In the genomic region with DNA sequence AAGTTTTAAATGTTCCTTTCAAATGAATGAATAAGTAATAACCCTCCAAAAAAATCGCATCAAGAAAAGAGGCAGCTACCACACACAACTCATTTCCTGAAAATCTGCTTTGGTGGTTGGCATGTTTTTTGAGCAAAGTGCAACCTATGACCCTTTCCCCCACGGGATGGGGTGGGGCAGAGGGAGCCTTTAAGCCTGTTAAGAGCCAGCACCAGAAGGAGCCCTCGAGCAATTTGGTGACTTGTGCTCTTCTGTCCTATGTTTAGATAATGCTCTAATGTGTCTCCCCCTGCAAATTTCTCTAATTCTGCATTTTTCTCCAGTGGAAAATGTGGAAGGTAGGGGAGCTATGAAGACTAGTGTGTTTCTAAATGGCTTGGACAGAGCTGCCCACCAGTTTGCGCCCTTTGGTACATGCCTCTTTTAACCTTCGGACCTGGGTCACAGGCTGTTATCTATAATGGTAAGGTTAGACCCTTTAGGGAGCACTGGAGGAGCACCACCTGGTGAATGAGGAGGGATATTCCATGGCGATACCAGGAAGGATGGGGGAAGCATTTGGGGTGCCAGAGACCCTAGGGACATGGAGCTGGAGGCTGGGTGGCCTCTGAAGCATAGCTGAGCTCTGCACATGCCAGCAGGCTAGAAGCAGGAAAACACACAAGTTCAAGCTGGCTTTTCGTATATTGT, we compare ENCODE assay signal across 9 cellular contexts. TPM values are rescaled to one million over a fixed set of nuclear protein-coding genes. Genes with fewer than 3 reads are reported as not detected.
DNase-seq lines count a peak whose midpoint lies in the region; ATAC-seq and TF ChIP-seq lines count a peak whose summit lies in the region.
"Had no signal": no experiment of that assay in that cellular context is flagged by ENCODE, and none has a peak within 500 bp of the region (broad histone marks: within the 10 kb centered on the region; RNA-seq: fewer than 3 reads in every experiment).

No MANE protein-coding gene starts in this region.

- H3K9me3 ChIP-seq in OCI-LY3 (ENCODE audit: insufficient read depth, low read length) = no peaks in the 10 kb centered on the region
- H3K9me3 ChIP-seq in naive thymus-derived CD4-positive, alpha-beta T cell (ENCODE audit: control insufficient read depth in 2 of 3, low read length in 3 of 3) = no peaks in the 10 kb centered on the region

- POLR2A ChIA-PET in naive thymus-derived CD4-positive, alpha-beta T cell (lab: Charles Lee) = interaction anchor here (0.5 to 10.2 kb wide), 11 partner anchors 11 to 668 kb away, joined by 3 to 131 read pairs (median 9); a partner anchor contains a TSS

- TF ChIP-seq CTCF in OCI-LY3 (IDR thresholded peaks at IDR 0.05; ENCODE audit: low read depth, low read length) (peak; percentile 39), brain (conservative IDR thresholded peaks at IDR 0.05) (no peak)

- intact Hi-C loops in naive thymus-derived CD4-positive, alpha-beta T cell (cut with micrococcal nuclease) = loop anchor here (1.0 to 5.0 kb wide), 9 partner anchors 14 to 666 kb away; a partner anchor contains a TSS

- H3K36me3 ChIP-seq in OCI-LY3 (replicated peaks; ENCODE audit: low read depth, low read length) = peaks cover 10% of the 10 kb centered on the region
- H3K36me3 ChIP-seq in naive thymus-derived CD4-positive, alpha-beta T cell (ENCODE audit: control insufficient read depth in 2 of 3, insufficient read depth in 3 of 3, low read length in 3 of 3) = peaks cover 0 to 25% (median 0%) of the 10 kb centered on the region in 3 experiments

- no peak overlapping the region for H3K27ac Mint-ChIP-seq in brain
- H3K27ac Mint-ChIP-seq in naive thymus-derived CD4-positive, alpha-beta T cell = peak overlapping the region; percentile 68 to 88 (median 84)

- H3K27ac ChIP-seq in OCI-LY3 (ENCODE audit: low read length) = peak overlapping the region; percentile 62
- H3K27ac ChIP-seq in naive thymus-derived CD4-positive, alpha-beta T cell (ENCODE audit: low read depth, low read length) = peak overlapping the region; percentile 73

- H2AFZ ChIP-seq in OCI-LY3 (ENCODE audit: low read depth, low read length) = no peak overlapping the region

- H3K9me3 Mint-ChIP-seq in brain = peaks cover 0 to 5% (median 0%) of the 10 kb centered on the region in 5 experiments
- H3K9me3 Mint-ChIP-seq in naive thymus-derived CD4-positive, alpha-beta T cell = peaks cover 0 to 6% (median 0%) of the 10 kb centered on the region in 11 donors

- DNase-seq in GDM1 (lab: John Stamatoyannopoulos, UW) (peak; percentile 45), LoVo (ENCODE audit: low spot score) (no peak)
- peak in 8 of 9 donors; percentile 48 to 75 (median 64) for DNase-seq in naive thymus-derived CD4-positive, alpha-beta T cell

- no peaks in the 10 kb centered on the region for H3K79me2 ChIP-seq in OCI-LY3 (ENCODE audit: low read length)

- H3K4me1 Mint-ChIP-seq in brain = peaks cover 14% of the 10 kb centered on the region
- H3K4me1 Mint-ChIP-seq in naive thymus-derived CD4-positive, alpha-beta T cell = peaks cover 33 to 58% (median 51%) of the 10 kb centered on the region in 7 donors

- ATAC-seq in naive thymus-derived CD4-positive, alpha-beta T cell = peak; percentile 60
- ATAC-seq in GM18517 (IDR thresholded peaks at IDR 0.05; ENCODE audit: unreplicated experiment) = no peak
- ATAC-seq in HG03097 (IDR thresholded peaks at IDR 0.05; ENCODE audit: low FRiP score, unreplicated experiment) = no peak
- no peak for ATAC-seq in HG02798 (IDR thresholded peaks at IDR 0.05; ENCODE audit: poor library complexity, unreplicated experiment)

- H3K4me3 Mint-ChIP-seq in brain = peak overlapping the region in 3 of 5 experiments; percentile 52 to 61 (median 55)
- H3K4me3 Mint-ChIP-seq in naive thymus-derived CD4-positive, alpha-beta T cell = peak overlapping the region; percentile 71 to 93 (median 90)

- H4K20me1 ChIP-seq in OCI-LY3 (ENCODE audit: insufficient read depth, low read length) = peaks cover 31% of the 10 kb centered on the region

- H3K9ac ChIP-seq in OCI-LY3 (ENCODE audit: low read length) = peak overlapping the region; percentile 93

- peak overlapping the region; percentile 98 for H3K4me2 ChIP-seq in OCI-LY3 (ENCODE audit: low read length)

- H3K27me3 Mint-ChIP-seq in brain = peaks cover 50% of the 10 kb centered on the region
- H3K27me3 Mint-ChIP-seq in naive thymus-derived CD4-positive, alpha-beta T cell = no peaks in the 10 kb centered on the region

- no peaks in the 10 kb centered on the region for H3K27me3 ChIP-seq in OCI-LY3 (ENCODE audit: low read depth, low read length)
- no peaks in the 10 kb centered on the region for H3K27me3 ChIP-seq in naive thymus-derived CD4-positive, alpha-beta T cell (ENCODE audit: control insufficient read depth in 2 of 2, insufficient read depth in 2 of 2, low read length in 2 of 2)

- CTCF ChIA-PET in naive thymus-derived CD4-positive, alpha-beta T cell (lab: Charles Lee) = interaction anchor here (0.6 to 0.9 kb wide), 3 partner anchors 16 to 209 kb away, joined by 3 to 6 read pairs (median 3); a partner anchor contains a TSS

- peak overlapping the region; percentile 94 for H3K4me3 ChIP-seq in OCI-LY3 (ENCODE audit: low read length)
- H3K4me3 ChIP-seq in naive thymus-derived CD4-positive, alpha-beta T cell (ENCODE audit: low read length) = peak overlapping the region; percentile 87

- H3K36me3 Mint-ChIP-seq in brain = peaks cover 56% of the 10 kb centered on the region
- peaks cover 0 to 29% (median 0%) of the 10 kb centered on the region in 5 donors for H3K36me3 Mint-ChIP-seq in naive thymus-derived CD4-positive, alpha-beta T cell

- peaks cover 27% of the 10 kb centered on the region for H3K4me1 ChIP-seq in OCI-LY3 (ENCODE audit: low read length)
- peaks cover 19 to 20% of the 10 kb centered on the region in 2 donors for H3K4me1 ChIP-seq in naive thymus-derived CD4-positive, alpha-beta T cell (ENCODE audit: control insufficient read depth in 2 of 2, insufficient read depth in 2 of 2, low read length in 2 of 2)

RNA-seq across cellular contexts. Expression of a gene that starts 1.6 kb away (rescaled TPM):
- 6.4 TPM for polyA plus RNA-seq in brain (ENCODE audit: insufficient read depth, low read depth, low replicate concordance)
- total RNA-seq in naive thymus-derived CD4-positive, alpha-beta T cell = 10 to 100 TPM; 13.0 to 80.1 (median 21.2) TPM
- polyA plus RNA-seq in naive thymus-derived CD4-positive, alpha-beta T cell = 10 to 100 TPM; 41.0 to 44.9 TPM

RNA-seq across cellular contexts. Expression of a gene that starts 13.0 kb away (rescaled TPM):
- polyA plus RNA-seq in brain (ENCODE audit: insufficient read depth, low read depth, low replicate concordance) = 0.14 TPM
- under 1 TPM in 1 of 5 experiments, not detected in 4; 0.24 TPM for total RNA-seq in naive thymus-derived CD4-positive, alpha-beta T cell
- polyA plus RNA-seq in naive thymus-derived CD4-positive, alpha-beta T cell = not detected

RNA-seq across cellular contexts. Expression of a gene that starts 16.0 kb away (rescaled TPM):
- 5.0 TPM for polyA plus RNA-seq in brain (ENCODE audit: insufficient read depth, low read depth, low replicate concordance)
- total RNA-seq in naive thymus-derived CD4-positive, alpha-beta T cell = not detected
- polyA plus RNA-seq in naive thymus-derived CD4-positive, alpha-beta T cell = not detected
- total RNA-seq: myocyte had no signal

RNA-seq across cellular contexts. Expression of a gene that starts 21.0 kb away (rescaled TPM):
- 418 TPM for polyA plus RNA-seq in brain (ENCODE audit: insufficient read depth, low read depth, low replicate concordance)
- 100 to 1,000 TPM; 597 to 956 (median 714) TPM for total RNA-seq in naive thymus-derived CD4-positive, alpha-beta T cell
- 100 to 1,000 TPM; 177 to 194 TPM for polyA plus RNA-seq in naive thymus-derived CD4-positive, alpha-beta T cell

RNA-seq across cellular contexts. Expression of a gene that starts 51.1 kb away (rescaled TPM):
- 0.92 TPM for polyA plus RNA-seq in brain (ENCODE audit: insufficient read depth, low read depth, low replicate concordance)
- total RNA-seq in naive thymus-derived CD4-positive, alpha-beta T cell = 1 to 10 TPM in 2 of 5 experiments, under 1 TPM in 3; 0.13 to 2.9 (median 0.69) TPM
- 1 to 10 TPM; 1.2 to 1.3 TPM for polyA plus RNA-seq in naive thymus-derived CD4-positive, alpha-beta T cell

Comparison
In these comparisons a context has a peak if more than half of its experiments do, and no peak if none do; other contexts are left out.
1. H3K27ac Mint-ChIP-seq: peak in naive thymus-derived CD4-positive, alpha-beta T cell (9 of 9); none in brain (0 of 5).